21 cellular contexts compared by ENCODE assay signal in genomic region chr5:152412129-152412528, GRCh38. TPM values are rescaled to one million over a fixed set of nuclear protein-coding genes. Genes with fewer than 3 reads are reported as not detected.
DNase-seq lines count a peak whose midpoint lies in the region; ATAC-seq and TF ChIP-seq lines count a peak whose summit lies in the region.
"Had no signal": no experiment of that assay in that cellular context is flagged by ENCODE, and none has a peak within 500 bp of the region (broad histone marks: within the 10 kb centered on the region; RNA-seq: fewer than 3 reads in every experiment).

No MANE protein-coding gene starts in this region.

- no peaks in the 10 kb centered on the region for H3K36me3 Mint-ChIP-seq in activated CD4-positive, alpha-beta memory T cell treated with anti-CD3 and anti-CD28 coated beads for 36 hours
- H3K36me3 Mint-ChIP-seq: CD4-positive, alpha-beta memory T cell had no signal

- TF ChIP-seq POLR2A in thyroid gland (IDR thresholded peaks at IDR 0.05) = no peak

- H3K27ac ChIP-seq in thyroid gland = peak overlapping the region in 2 of 3 donors; percentile 3 to 11
- H3K27ac ChIP-seq: GM23248 had no signal

- no peak overlapping the region for H3K4me3 ChIP-seq in thyroid gland (replicated peaks in 1 of 3)
- H3K4me3 ChIP-seq: GM23248 had no signal

- DNase-seq in left ventricle myocardium superior (no peak), left cardiac atrium (no peak), medulla oblongata (ENCODE audit: extremely low spot score) (peak; percentile 37), thyroid gland (no peak)
- DNase-seq in activated CD4-positive, alpha-beta memory T cell treated with anti-CD3 and anti-CD28 coated beads for 36 hours = no peak
- DNase-seq: C1 segment of cervical spinal cord; Calu3; CD4-positive, alpha-beta memory T cell; COR-L47; DMS53; DMS79 treated with DMSO at 0.1 percent for 48 hours; GF-D8; GM23248; H9 had no signal

- H3K9me3 Mint-ChIP-seq in activated CD4-positive, alpha-beta memory T cell treated with anti-CD3 and anti-CD28 coated beads for 36 hours = peaks cover 7% of the 10 kb centered on the region

- no peaks in the 10 kb centered on the region for H3K36me3 ChIP-seq in thyroid gland

- 83 to 92% methylated on average over 1 of the region's 1 CpG for WGBS in thyroid gland, 2 donors

- H3K4me1 ChIP-seq in thyroid gland = peaks cover 4 to 7% of the 10 kb centered on the region in 2 donors

- H3K9me3 ChIP-seq in thyroid gland = no peaks in the 10 kb centered on the region

- no peaks in the 10 kb centered on the region for H3K4me1 Mint-ChIP-seq in activated CD4-positive, alpha-beta memory T cell treated with anti-CD3 and anti-CD28 coated beads for 36 hours (ENCODE audit: low read depth)
- H3K4me1 Mint-ChIP-seq: CD4-positive, alpha-beta memory T cell; H9 had no signal

- CTCF ChIA-PET in activated CD4-positive, alpha-beta memory T cell treated with anti-CD3 and anti-CD28 coated beads for 36 hours (lab: Charles Lee) = no interaction called here

- H3K27me3 ChIP-seq in thyroid gland = no peaks in the 10 kb centered on the region

- no peak overlapping the region for H3K27ac Mint-ChIP-seq in activated CD4-positive, alpha-beta memory T cell treated with anti-CD3 and anti-CD28 coated beads for 36 hours
- H3K27ac Mint-ChIP-seq: CD4-positive, alpha-beta memory T cell; H9 had no signal

- H3K27me3 Mint-ChIP-seq in activated CD4-positive, alpha-beta memory T cell treated with anti-CD3 and anti-CD28 coated beads for 36 hours = peaks cover 5% of the 10 kb centered on the region

- intact Hi-C loops in left ventricle myocardium superior (cut with micrococcal nuclease) (no loop called here), left cardiac atrium (cut with DNase I) (no loop called here), thyroid gland (cut with DNase I) (no loop called here)
- intact Hi-C loops in activated CD4-positive, alpha-beta memory T cell treated with anti-CD3 and anti-CD28 coated beads for 36 hours (cut with micrococcal nuclease) = no loop called here

- peak; percentile 82 for ATAC-seq in left ventricle myocardium superior
- ATAC-seq in left cardiac atrium = no peak
- ATAC-seq in HG02970 (IDR thresholded peaks at IDR 0.05; ENCODE audit: low FRiP score, unreplicated experiment) = no peak
- ATAC-seq: HCT116 had no signal

- POLR2A ChIA-PET in activated CD4-positive, alpha-beta memory T cell treated with anti-CD3 and anti-CD28 coated beads for 36 hours (lab: Charles Lee) = no interaction called here

- no peak for TF ChIP-seq CTCF in thyroid gland (IDR thresholded peaks at IDR 0.05)

- H3K4me3 Mint-ChIP-seq in activated CD4-positive, alpha-beta memory T cell treated with anti-CD3 and anti-CD28 coated beads for 36 hours = no peak overlapping the region
- H3K4me3 Mint-ChIP-seq: CD4-positive, alpha-beta memory T cell; H9 had no signal

RNA-seq across cellular contexts. Expression of gene NMUR2, which starts 7.0 kb away (rescaled TPM):
- 0.20 TPM for total RNA-seq in left ventricle myocardium superior
- total RNA-seq in left cardiac atrium = under 1 TPM in 1 of 2 donors, not detected in 1; 0.21 TPM
- 1 to 10 TPM in 1 of 4 donors, under 1 TPM in 2, not detected in 1; 0.42 to 1.9 (median 0.59) TPM for total RNA-seq in thyroid gland
- total RNA-seq in activated CD4-positive, alpha-beta memory T cell treated with anti-CD3 and anti-CD28 coated beads for 36 hours = not detected
- total RNA-seq: A172; A673; CD4-positive, alpha-beta memory T cell; Daoy; G401; GM23248; H4 had no signal
